11 cellular contexts compared by ENCODE assay signal in the genomic region with DNA sequence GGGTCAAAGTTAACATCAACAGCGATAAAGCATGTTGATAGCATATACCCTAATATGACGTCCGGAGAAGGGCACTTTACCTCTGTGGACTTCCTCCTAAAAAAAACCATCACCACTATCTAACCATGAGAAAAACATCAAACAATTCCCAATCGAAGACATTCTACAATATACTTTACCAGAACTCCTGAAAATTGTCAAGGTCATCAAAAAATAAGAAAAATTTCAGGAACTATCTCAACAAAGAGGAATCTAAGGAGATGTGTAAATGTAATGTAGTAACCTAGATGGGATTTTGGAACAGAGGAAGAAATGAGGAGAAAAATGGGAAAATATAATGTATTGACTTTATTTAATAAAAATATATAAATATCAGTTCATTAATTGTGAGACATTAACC.
"Had no signal": no experiment of that assay in that cellular context is flagged by ENCODE, and none has a peak within 500 bp of the region (broad histone marks: within the 10 kb centered on the region; RNA-seq: fewer than 3 reads in every experiment).

No MANE protein-coding gene starts in this region.

- DNase-seq: GM23248, GOT3, H7, H9, HCEC 1CT, HFFc6 had no signal

- H3K27ac ChIP-seq: GM23248 had no signal

- H3K9me3 ChIP-seq: HAP-1 had no signal

- H3K4me3 ChIP-seq: GM23248, GM23338, HAP-1 had no signal

- H3K4me1 ChIP-seq: HAP-1 had no signal

- ATAC-seq: GM23338, HCT116 had no signal

- H2AFZ ChIP-seq: GM23248, GM23338 had no signal

- H3K36me3 ChIP-seq: HAP-1 had no signal

- H3K9ac ChIP-seq: GM23248 had no signal

- H3K4me2 ChIP-seq: GM23338 had no signal

- FAIRE-seq: H1, H54 had no signal
